In the genomic region with DNA sequence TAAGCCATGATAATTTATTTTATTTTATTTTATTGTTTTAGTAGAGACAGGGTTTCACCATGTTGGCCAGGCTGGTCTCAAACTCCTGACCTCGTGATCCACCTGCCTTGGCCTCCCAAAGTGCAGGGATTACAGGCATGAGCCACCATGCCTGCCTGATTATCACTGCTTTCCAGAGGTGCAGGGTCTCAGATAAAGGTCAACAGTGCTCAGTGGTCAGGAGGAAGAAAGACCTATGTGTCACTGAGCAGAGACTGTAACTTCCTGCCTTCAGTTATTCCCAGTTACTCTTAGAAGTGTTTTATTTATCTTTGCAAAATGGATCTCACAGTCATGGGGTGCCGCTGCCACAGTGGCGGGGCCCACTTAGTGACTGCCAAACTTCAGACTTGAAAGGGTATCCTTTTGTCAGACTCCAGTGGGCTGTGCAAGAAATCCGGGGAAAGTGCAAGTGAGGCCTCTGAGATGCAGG, we compare ENCODE assay signal across 32 cellular contexts. TPM values are rescaled to one million over a fixed set of nuclear protein-coding genes. Genes with fewer than 3 reads are reported as not detected.
DNase-seq lines count a peak whose midpoint lies in the region; FAIRE-seq and TF ChIP-seq lines count a peak whose summit lies in the region.
"Had no signal": no experiment of that assay in that cellular context is flagged by ENCODE, and none has a peak within 500 bp of the region (broad histone marks: within the 10 kb centered on the region; RNA-seq: fewer than 3 reads in every experiment).

No MANE protein-coding gene starts in this region.

- 82 to 88% methylated on average over 3 to 4 of the region's 4 CpGs for WGBS in endodermal cell (ENCODE audit: insufficient coverage in 1 of 2, insufficient read length in 1 of 2), 2 experiments
- WGBS in small intestine, 3 donors, result 69 to 96% (median 92%) methylated on average over 4 of the region's 4 CpGs

- no peak overlapping the region for H3K9ac ChIP-seq in endodermal cell (ENCODE audit: extremely low read depth, low read length, poor library complexity, severe bottlenecking)
- H3K9ac ChIP-seq: parathyroid adenoma had no signal

- H3K4me1 Mint-ChIP-seq in CD8-positive, alpha-beta memory T cell, result peaks cover 0 to 1% (median 0%) of the 10 kb centered on the region in 3 donors
- peaks cover 22% of the 10 kb centered on the region for H3K4me1 Mint-ChIP-seq in endodermal cell
- peaks cover 19% of the 10 kb centered on the region for H3K4me1 Mint-ChIP-seq in neural crest cell
- H3K4me1 Mint-ChIP-seq: activated B cell treated with CpG ODN at 0.5 μM for 24 hours had no signal

- H3K27ac Mint-ChIP-seq in CD8-positive, alpha-beta memory T cell, result peak overlapping the region in 1 of 8 donors; percentile 66
- H3K27ac Mint-ChIP-seq in endodermal cell (peak overlapping the region; percentile 76), neural crest cell (ENCODE audit: unreplicated experiment) (peak overlapping the region; percentile 52)
- H3K27ac Mint-ChIP-seq: activated B cell treated with CpG ODN at 0.5 μM for 24 hours, B cell had no signal

- TF ChIP-seq CTCF in endodermal cell (conservative IDR thresholded peaks at IDR 0.05), result no peak
- TF ChIP-seq CTCF in neural crest cell (conservative IDR thresholded peaks at IDR 0.05), result no peak
- TF ChIP-seq CTCF in Peyer's patch (IDR thresholded peaks at IDR 0.05), result no peak

- H3K27ac ChIP-seq in CD8-positive, alpha-beta memory T cell (ENCODE audit: low read depth, low read length), result peak overlapping the region; percentile 57
- no peak overlapping the region for H3K27ac ChIP-seq in endodermal cell (ENCODE audit: low read depth, low read length)
- H3K27ac ChIP-seq in Peyer's patch, result no peak overlapping the region
- no peak overlapping the region for H3K27ac ChIP-seq in small intestine (ENCODE audit: low read depth in 1 of 2, low read length in 1 of 2)
- H3K27ac ChIP-seq: gastroesophageal sphincter, lower lobe of right lung, parathyroid adenoma, right atrium auricular region, thoracic aorta, uterus had no signal

- H3K36me3 ChIP-seq in CD8-positive, alpha-beta memory T cell (ENCODE audit: insufficient read depth, low read length), result no peaks in the 10 kb centered on the region
- H3K36me3 ChIP-seq in endodermal cell (ENCODE audit: control insufficient read depth, insufficient read depth, low read length) (no peaks in the 10 kb centered on the region), Peyer's patch (no peaks in the 10 kb centered on the region), small intestine (ENCODE audit: control insufficient read depth in 2 of 2, insufficient read depth in 2 of 2, low read length in 2 of 2) (no peaks in the 10 kb centered on the region)
- H3K36me3 ChIP-seq: gastroesophageal sphincter, lower lobe of right lung, right atrium auricular region, thoracic aorta, uterus had no signal

- POLR2A ChIA-PET in CD8-positive, alpha-beta memory T cell (lab: Charles Lee), result no interaction called here

- peaks cover 17% of the 10 kb centered on the region for H3K9me3 ChIP-seq in CD8-positive, alpha-beta memory T cell (ENCODE audit: low read length)
- peaks cover 59% of the 10 kb centered on the region for H3K9me3 ChIP-seq in endodermal cell (ENCODE audit: control insufficient read depth, low read length)
- H3K9me3 ChIP-seq in Peyer's patch, result peaks cover 0 to 18% (median 5%) of the 10 kb centered on the region in 4 donors
- H3K9me3 ChIP-seq in small intestine (ENCODE audit: control insufficient read depth, low read depth), result peaks cover 2% of the 10 kb centered on the region

- no peak for TF ChIP-seq POLR2A in Peyer's patch (IDR thresholded peaks at IDR 0.05)

- H3K9me3 Mint-ChIP-seq in CD8-positive, alpha-beta memory T cell, result peaks cover 15 to 22% (median 16%) of the 10 kb centered on the region in 5 donors
- peaks cover 83% of the 10 kb centered on the region for H3K9me3 Mint-ChIP-seq in endodermal cell
- H3K9me3 Mint-ChIP-seq in neural crest cell, result peaks cover 13% of the 10 kb centered on the region

- DNase-seq in CD8-positive, alpha-beta memory T cell, result no peak
- DNase-seq in OCI-M1 (lab: John Stamatoyannopoulos, UW) (peak; percentile 65), endodermal cell (no peak), neural crest cell (ENCODE audit: low read depth, low spot score) (no peak), Peyer's patch (no peak), NCI-H524 treated with DMSO at 0.1 percent for 48 hours (lab: John Stamatoyannopoulos, UW) (no peak), small intestine (no peak)
- DNase-seq: ACHN; activated B cell treated with CpG ODN at 0.5 μM for 24 hours; activated naive CD4-positive, alpha-beta T cell; DMS 273 treated with DMSO at 0.1 percent for 48 hours; Karpas-422; kidney glomerular epithelial cell; lower lobe of right lung; MV-4-11; NCI-H1436 treated with DMSO at 0.1 percent for 48 hours; NCI-H2081 treated with DMSO at 0.1 percent for 48 hours; NCI-H345; SIG-M5; stimulated activated CD4-positive, alpha-beta T cell treated with anti-CD3 and anti-CD28 coated beads, Interleukin-1b, Interleukin-23, amount 100 ng/mL, for 48 hours; stimulated activated naive CD4-positive, alpha-beta T cell treated with Interleukin-2 at 50 U/mL for 16 hours; SW 1271; uterus had no signal

- FAIRE-seq in small intestine (lab: Jason Lieb, UNC), result no peak
- FAIRE-seq: GM12878, HepG2, RCC 7860 had no signal

- no peak overlapping the region for H3K4me3 ChIP-seq in CD8-positive, alpha-beta memory T cell (ENCODE audit: low read length)
- H3K4me3 ChIP-seq in endodermal cell (ENCODE audit: low read length) (no peak overlapping the region), Peyer's patch (no peak overlapping the region), small intestine (ENCODE audit: low read depth in 1 of 2, low read length in 2 of 2) (no peak overlapping the region)
- H3K4me3 ChIP-seq: gastroesophageal sphincter, GM12878, lower lobe of right lung, right atrium auricular region, thoracic aorta, uterus had no signal

- H3K27me3 Mint-ChIP-seq in CD8-positive, alpha-beta memory T cell, result no peaks in the 10 kb centered on the region
- no peaks in the 10 kb centered on the region for H3K27me3 Mint-ChIP-seq in endodermal cell (ENCODE audit: insufficient read depth)
- no peaks in the 10 kb centered on the region for H3K27me3 Mint-ChIP-seq in neural crest cell (ENCODE audit: low read depth)
- H3K27me3 Mint-ChIP-seq: activated B cell treated with CpG ODN at 0.5 μM for 24 hours, B cell had no signal

- no peaks in the 10 kb centered on the region for H3K27me3 ChIP-seq in CD8-positive, alpha-beta memory T cell (ENCODE audit: insufficient read depth, low read length, poor library complexity, severe bottlenecking)
- H3K27me3 ChIP-seq in endodermal cell (ENCODE audit: control insufficient read depth, insufficient read depth, low read length, poor library complexity, severe bottlenecking) (no peaks in the 10 kb centered on the region), Peyer's patch (no peaks in the 10 kb centered on the region), small intestine (ENCODE audit: control insufficient read depth in 2 of 2, insufficient read depth in 2 of 2, low read length in 2 of 2) (no peaks in the 10 kb centered on the region)
- H3K27me3 ChIP-seq: gastroesophageal sphincter, right atrium auricular region, uterus had no signal

- peaks cover 1 to 20% (median 3%) of the 10 kb centered on the region in 3 donors for H3K36me3 Mint-ChIP-seq in CD8-positive, alpha-beta memory T cell
- peaks cover 33% of the 10 kb centered on the region for H3K36me3 Mint-ChIP-seq in endodermal cell (ENCODE audit: low read depth)
- H3K36me3 Mint-ChIP-seq in neural crest cell (ENCODE audit: low read depth), result peaks cover 5% of the 10 kb centered on the region

- CTCF ChIA-PET in CD8-positive, alpha-beta memory T cell (lab: Charles Lee), result no interaction called here

- no peak overlapping the region for H3K4me3 Mint-ChIP-seq in CD8-positive, alpha-beta memory T cell
- H3K4me3 Mint-ChIP-seq in endodermal cell, result no peak overlapping the region
- H3K4me3 Mint-ChIP-seq in neural crest cell, result no peak overlapping the region
- H3K4me3 Mint-ChIP-seq: activated B cell treated with CpG ODN at 0.5 μM for 24 hours, B cell, nephron had no signal

- no peaks in the 10 kb centered on the region for H3K4me1 ChIP-seq in CD8-positive, alpha-beta memory T cell (ENCODE audit: insufficient read depth, low read length)
- H3K4me1 ChIP-seq in endodermal cell (ENCODE audit: control insufficient read depth, insufficient read depth, low read length) (no peaks in the 10 kb centered on the region), Peyer's patch (no peaks in the 10 kb centered on the region), small intestine (ENCODE audit: control insufficient read depth in 2 of 2, insufficient read depth in 1 of 2, low read depth in 1 of 2, low read length in 1 of 2) (no peaks in the 10 kb centered on the region)
- H3K4me1 ChIP-seq: gastroesophageal sphincter, lower lobe of right lung, parathyroid adenoma, right atrium auricular region, uterus had no signal

RNA-seq across cellular contexts. Expression of a gene that starts 59.3 kb away (rescaled TPM):
- 10 to 100 TPM; 18.0 to 20.5 TPM for total RNA-seq in CD8-positive, alpha-beta memory T cell
- polyA plus RNA-seq in CD8-positive, alpha-beta memory T cell, result 8.7 TPM
- total RNA-seq in endodermal cell (100 to 1,000 TPM in 1 of 2 donors, 10 to 100 TPM in 1; 56.0 to 101 TPM), neural crest cell (49.1 and 49.5 TPM in 2 replicates), Peyer's patch (10 to 100 TPM in 2 of 4 donors, 1 to 10 TPM in 2; 3.5 to 39.6 (median 10.5) TPM)
- polyA plus RNA-seq in endodermal cell (2013, experiment 1 of 2), result 24.8 TPM
- polyA plus RNA-seq in endodermal cell (2013, experiment 2 of 2), result 21.9 TPM
- polyA plus RNA-seq in small intestine, result 1 to 10 TPM in 2 of 3 donors, under 1 TPM in 1; 0.45 to 7.0 (median 1.6) TPM
